Comparison of ENCODE assay signal across 1 cellular context in the genomic region with DNA sequence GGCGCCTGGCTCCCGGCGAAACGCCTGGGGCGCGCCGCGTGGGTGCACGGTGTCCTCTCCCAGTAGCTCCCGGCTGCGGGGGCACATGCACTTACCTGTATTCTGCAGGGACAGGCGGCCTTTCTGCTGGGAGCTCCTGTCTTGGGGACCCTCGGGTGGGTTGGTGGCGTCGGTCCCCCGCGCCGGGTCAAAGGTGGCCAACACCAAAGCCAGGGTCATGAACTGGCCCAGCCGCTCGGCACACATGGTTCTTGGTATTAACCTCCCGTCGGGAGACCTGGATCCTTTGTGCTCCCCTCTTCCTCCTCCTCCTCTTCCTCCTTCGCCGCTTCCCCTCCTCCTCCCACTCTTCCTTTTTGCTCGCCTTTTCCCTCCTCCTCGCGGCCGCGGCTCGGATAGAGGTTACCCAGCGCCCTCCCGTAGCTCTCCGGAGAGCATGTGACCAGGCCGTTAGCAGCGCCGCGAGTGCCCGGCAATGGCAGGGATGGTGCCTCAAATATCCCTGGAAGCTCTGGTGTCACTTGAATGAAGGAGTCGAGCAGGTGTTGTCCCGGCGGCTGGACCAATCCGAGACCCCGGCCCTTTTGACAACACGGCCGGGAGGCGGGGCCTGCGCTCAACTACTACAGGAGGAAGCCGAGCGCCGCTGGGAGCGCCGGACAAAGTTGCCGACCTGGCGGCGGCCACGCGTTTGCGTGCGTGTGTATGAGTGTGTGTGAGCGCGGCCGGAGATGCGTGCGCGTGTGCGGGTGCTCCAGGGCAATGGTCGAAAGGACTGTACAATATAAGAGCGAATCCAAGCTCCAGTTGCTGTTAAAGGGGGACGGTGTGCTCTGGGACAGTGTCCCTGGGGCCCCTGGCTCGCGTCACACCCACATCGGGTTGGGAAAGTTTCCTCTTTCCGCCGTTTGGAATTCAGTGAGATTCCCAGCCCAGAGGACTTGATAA.
TF ChIP-seq lines count a peak whose summit lies in the region.

A gene with protein sequence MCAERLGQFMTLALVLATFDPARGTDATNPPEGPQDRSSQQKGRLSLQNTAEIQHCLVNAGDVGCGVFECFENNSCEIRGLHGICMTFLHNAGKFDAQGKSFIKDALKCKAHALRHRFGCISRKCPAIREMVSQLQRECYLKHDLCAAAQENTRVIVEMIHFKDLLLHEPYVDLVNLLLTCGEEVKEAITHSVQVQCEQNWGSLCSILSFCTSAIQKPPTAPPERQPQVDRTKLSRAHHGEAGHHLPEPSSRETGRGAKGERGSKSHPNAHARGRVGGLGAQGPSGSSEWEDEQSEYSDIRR (minus strand): TSS at position 467 of the 948 bp plus-strand sequence. CDS start 221 bp downstream, at position 246.

TF ChIP-seq in HEK293, 187 proteins besides CTCF, POLR2A, EP300 and RAD21 (continued from another document and continues in another):
- no peak for TF ChIP-seq SALL2 (tag by site-specific recombination; IDR thresholded peaks at IDR 0.05; ENCODE audit: borderline replicate concordance)
- TF ChIP-seq BCL11B (tag by site-specific recombination; IDR thresholded peaks at IDR 0.05; ENCODE audit: low read depth), result peak; percentile 98
- TF ChIP-seq ZNF791 (tag by site-specific recombination; IDR thresholded peaks at IDR 0.05), result no peak
- no peak for TF ChIP-seq ZNF404 (tag by site-specific recombination; IDR thresholded peaks at IDR 0.05)
- peak; percentile 34; the same call in 1 of the 2 replicates for TF ChIP-seq ZNF600 (tag by site-specific recombination; IDR thresholded peaks at IDR 0.05)
- TF ChIP-seq ZXDB (tag by site-specific recombination; IDR thresholded peaks at IDR 0.05), result peak; percentile 74
- TF ChIP-seq KLF9 (tag by site-specific recombination; IDR thresholded peaks at IDR 0.05; ENCODE audit: low read depth), result peak; percentile 87
- TF ChIP-seq ZNF324 (tag by site-specific recombination; IDR thresholded peaks at IDR 0.05), result peak; percentile 82; the same call in 1 of the 2 replicates
- TF ChIP-seq ZNF423 (tag by site-specific recombination; IDR thresholded peaks at IDR 0.05), result peak; percentile 62
- no peak for TF ChIP-seq ZNF132 (tag by site-specific recombination; IDR thresholded peaks at IDR 0.05; ENCODE audit: borderline replicate concordance)
- peak; percentile 60 for TF ChIP-seq ZNF558 (tag by site-specific recombination; IDR thresholded peaks at IDR 0.05)
- TF ChIP-seq, protein P1, sequence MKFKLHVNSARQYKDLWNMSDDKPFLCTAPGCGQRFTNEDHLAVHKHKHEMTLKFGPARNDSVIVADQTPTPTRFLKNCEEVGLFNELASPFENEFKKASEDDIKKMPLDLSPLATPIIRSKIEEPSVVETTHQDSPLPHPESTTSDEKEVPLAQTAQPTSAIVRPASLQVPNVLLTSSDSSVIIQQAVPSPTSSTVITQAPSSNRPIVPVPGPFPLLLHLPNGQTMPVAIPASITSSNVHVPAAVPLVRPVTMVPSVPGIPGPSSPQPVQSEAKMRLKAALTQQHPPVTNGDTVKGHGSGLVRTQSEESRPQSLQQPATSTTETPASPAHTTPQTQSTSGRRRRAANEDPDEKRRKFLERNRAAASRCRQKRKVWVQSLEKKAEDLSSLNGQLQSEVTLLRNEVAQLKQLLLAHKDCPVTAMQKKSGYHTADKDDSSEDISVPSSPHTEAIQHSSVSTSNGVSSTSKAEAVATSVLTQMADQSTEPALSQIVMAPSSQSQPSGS (tag by site-specific recombination; IDR thresholded peaks at IDR 0.05; ENCODE audit: low read depth), result no peak
- no peak for TF ChIP-seq SETDB1 (IDR thresholded peaks at IDR 0.05; ENCODE audit: insufficient read length, low read length)
- peak; percentile 25; the same call in 1 of the 2 replicates for TF ChIP-seq ZNF335 (tag by site-specific recombination; conservative IDR thresholded peaks at IDR 0.05)
- no peak for TF ChIP-seq ZNF350 (tag by site-specific recombination; IDR thresholded peaks at IDR 0.05)
- peak; percentile 83 for TF ChIP-seq ZNF2 (tag by site-specific recombination; IDR thresholded peaks at IDR 0.05)
- TF ChIP-seq, protein P2, sequence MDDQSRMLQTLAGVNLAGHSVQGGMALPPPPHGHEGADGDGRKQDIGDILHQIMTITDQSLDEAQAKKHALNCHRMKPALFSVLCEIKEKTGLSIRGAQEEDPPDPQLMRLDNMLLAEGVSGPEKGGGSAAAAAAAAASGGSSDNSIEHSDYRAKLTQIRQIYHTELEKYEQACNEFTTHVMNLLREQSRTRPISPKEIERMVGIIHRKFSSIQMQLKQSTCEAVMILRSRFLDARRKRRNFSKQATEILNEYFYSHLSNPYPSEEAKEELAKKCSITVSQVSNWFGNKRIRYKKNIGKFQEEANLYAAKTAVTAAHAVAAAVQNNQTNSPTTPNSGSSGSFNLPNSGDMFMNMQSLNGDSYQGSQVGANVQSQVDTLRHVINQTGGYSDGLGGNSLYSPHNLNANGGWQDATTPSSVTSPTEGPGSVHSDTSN (CRISPR knock-in tag; IDR thresholded peaks at IDR 0.05), result 0 out of 2 replicates have a peak, but pooled peaks have one; percentile 1
- no peak; the same call in 1 of the 2 replicates for TF ChIP-seq ZSCAN30 (tag by site-specific recombination; IDR thresholded peaks at IDR 0.05)
- 0 out of 2 replicates have a peak, but pooled peaks have one; percentile 29 for TF ChIP-seq ZNF155 (tag by site-specific recombination; IDR thresholded peaks at IDR 0.05)
- peak; percentile 57; the same call in 1 of the 2 replicates for TF ChIP-seq YY2 (tag by site-specific recombination; IDR thresholded peaks at IDR 0.05)
- TF ChIP-seq ZNF157 (tag by site-specific recombination; IDR thresholded peaks at IDR 0.05), result peak; percentile 14; the same call in 1 of the 2 replicates
- no peak for TF ChIP-seq ZNF654 (tag by site-specific recombination; IDR thresholded peaks at IDR 0.05; ENCODE audit: low read depth)
- TF ChIP-seq, protein P3, sequence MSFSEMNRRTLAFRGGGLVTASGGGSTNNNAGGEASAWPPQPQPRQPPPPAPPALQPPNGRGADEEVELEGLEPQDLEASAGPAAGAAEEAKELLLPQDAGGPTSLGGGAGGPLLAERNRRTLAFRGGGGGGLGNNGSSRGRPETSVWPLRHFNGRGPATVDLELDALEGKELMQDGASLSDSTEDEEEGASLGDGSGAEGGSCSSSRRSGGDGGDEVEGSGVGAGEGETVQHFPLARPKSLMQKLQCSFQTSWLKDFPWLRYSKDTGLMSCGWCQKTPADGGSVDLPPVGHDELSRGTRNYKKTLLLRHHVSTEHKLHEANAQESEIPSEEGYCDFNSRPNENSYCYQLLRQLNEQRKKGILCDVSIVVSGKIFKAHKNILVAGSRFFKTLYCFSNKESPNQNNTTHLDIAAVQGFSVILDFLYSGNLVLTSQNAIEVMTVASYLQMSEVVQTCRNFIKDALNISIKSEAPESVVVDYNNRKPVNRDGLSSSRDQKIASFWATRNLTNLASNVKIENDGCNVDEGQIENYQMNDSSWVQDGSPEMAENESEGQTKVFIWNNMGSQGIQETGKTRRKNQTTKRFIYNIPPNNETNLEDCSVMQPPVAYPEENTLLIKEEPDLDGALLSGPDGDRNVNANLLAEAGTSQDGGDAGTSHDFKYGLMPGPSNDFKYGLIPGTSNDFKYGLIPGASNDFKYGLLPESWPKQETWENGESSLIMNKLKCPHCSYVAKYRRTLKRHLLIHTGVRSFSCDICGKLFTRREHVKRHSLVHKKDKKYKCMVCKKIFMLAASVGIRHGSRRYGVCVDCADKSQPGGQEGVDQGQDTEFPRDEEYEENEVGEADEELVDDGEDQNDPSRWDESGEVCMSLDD (tag by site-specific recombination; IDR thresholded peaks at IDR 0.05), result peak; percentile 43; the same call in 1 of the 2 replicates
- TF ChIP-seq ZNF658 (tag by site-specific recombination; IDR thresholded peaks at IDR 0.05), result no peak
- no peak; the same call in none of the 2 replicates for TF ChIP-seq GLIS1 (tag by site-specific recombination; IDR thresholded peaks at IDR 0.05)
- TF ChIP-seq, protein P4, sequence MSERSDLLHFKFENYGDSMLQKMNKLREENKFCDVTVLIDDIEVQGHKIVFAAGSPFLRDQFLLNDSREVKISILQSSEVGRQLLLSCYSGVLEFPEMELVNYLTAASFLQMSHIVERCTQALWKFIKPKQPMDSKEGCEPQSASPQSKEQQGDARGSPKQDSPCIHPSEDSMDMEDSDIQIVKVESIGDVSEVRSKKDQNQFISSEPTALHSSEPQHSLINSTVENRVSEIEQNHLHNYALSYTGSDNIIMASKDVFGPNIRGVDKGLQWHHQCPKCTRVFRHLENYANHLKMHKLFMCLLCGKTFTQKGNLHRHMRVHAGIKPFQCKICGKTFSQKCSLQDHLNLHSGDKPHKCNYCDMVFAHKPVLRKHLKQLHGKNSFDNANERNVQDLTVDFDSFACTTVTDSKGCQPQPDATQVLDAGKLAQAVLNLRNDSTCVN (tag by site-specific recombination; optimal IDR thresholded peaks at IDR 0.05), result peak; percentile 92
- TF ChIP-seq ZNF48 (tag by site-specific recombination; IDR thresholded peaks at IDR 0.05), result no peak
- TF ChIP-seq ZFP37 (tag by site-specific recombination; IDR thresholded peaks at IDR 0.05), result peak; percentile 26; the same call in 1 of the 2 replicates
- no peak for TF ChIP-seq ZNF266 (tag by site-specific recombination; IDR thresholded peaks at IDR 0.05; ENCODE audit: low read depth)
- TF ChIP-seq GLI2 (tag by site-specific recombination; IDR thresholded peaks at IDR 0.05; ENCODE audit: borderline replicate concordance, low read depth), result no peak
- TF ChIP-seq ZNF501 (tag by site-specific recombination; IDR thresholded peaks at IDR 0.05), result peak; percentile 90
- TF ChIP-seq, protein P5, sequence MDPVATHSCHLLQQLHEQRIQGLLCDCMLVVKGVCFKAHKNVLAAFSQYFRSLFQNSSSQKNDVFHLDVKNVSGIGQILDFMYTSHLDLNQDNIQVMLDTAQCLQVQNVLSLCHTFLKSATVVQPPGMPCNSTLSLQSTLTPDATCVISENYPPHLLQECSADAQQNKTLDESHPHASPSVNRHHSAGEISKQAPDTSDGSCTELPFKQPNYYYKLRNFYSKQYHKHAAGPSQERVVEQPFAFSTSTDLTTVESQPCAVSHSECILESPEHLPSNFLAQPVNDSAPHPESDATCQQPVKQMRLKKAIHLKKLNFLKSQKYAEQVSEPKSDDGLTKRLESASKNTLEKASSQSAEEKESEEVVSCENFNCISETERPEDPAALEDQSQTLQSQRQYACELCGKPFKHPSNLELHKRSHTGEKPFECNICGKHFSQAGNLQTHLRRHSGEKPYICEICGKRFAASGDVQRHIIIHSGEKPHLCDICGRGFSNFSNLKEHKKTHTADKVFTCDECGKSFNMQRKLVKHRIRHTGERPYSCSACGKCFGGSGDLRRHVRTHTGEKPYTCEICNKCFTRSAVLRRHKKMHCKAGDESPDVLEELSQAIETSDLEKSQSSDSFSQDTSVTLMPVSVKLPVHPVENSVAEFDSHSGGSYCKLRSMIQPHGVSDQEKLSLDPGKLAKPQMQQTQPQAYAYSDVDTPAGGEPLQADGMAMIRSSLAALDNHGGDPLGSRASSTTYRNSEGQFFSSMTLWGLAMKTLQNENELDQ (tag by site-specific recombination; IDR thresholded peaks at IDR 0.05; ENCODE audit: low read depth), result no peak
- no peak for TF ChIP-seq ZNF416 (tag by site-specific recombination; IDR thresholded peaks at IDR 0.05)
- no peak for TF ChIP-seq ZNF37A (tag by site-specific recombination; IDR thresholded peaks at IDR 0.05)
- TF ChIP-seq ZNF830 (tag by site-specific recombination; IDR thresholded peaks at IDR 0.05; ENCODE audit: low read depth), result no peak
- TF ChIP-seq ZNF785 (tag by site-specific recombination; IDR thresholded peaks at IDR 0.05), result 0 out of 2 replicates have a peak, but pooled peaks have one; percentile 51
- peak; percentile 84 for TF ChIP-seq ZEB2 (tag by site-specific recombination; IDR thresholded peaks at IDR 0.05)
- TF ChIP-seq SCRT2 (tag by site-specific recombination; IDR thresholded peaks at IDR 0.05), result peak; percentile 88
- TF ChIP-seq, protein P6, sequence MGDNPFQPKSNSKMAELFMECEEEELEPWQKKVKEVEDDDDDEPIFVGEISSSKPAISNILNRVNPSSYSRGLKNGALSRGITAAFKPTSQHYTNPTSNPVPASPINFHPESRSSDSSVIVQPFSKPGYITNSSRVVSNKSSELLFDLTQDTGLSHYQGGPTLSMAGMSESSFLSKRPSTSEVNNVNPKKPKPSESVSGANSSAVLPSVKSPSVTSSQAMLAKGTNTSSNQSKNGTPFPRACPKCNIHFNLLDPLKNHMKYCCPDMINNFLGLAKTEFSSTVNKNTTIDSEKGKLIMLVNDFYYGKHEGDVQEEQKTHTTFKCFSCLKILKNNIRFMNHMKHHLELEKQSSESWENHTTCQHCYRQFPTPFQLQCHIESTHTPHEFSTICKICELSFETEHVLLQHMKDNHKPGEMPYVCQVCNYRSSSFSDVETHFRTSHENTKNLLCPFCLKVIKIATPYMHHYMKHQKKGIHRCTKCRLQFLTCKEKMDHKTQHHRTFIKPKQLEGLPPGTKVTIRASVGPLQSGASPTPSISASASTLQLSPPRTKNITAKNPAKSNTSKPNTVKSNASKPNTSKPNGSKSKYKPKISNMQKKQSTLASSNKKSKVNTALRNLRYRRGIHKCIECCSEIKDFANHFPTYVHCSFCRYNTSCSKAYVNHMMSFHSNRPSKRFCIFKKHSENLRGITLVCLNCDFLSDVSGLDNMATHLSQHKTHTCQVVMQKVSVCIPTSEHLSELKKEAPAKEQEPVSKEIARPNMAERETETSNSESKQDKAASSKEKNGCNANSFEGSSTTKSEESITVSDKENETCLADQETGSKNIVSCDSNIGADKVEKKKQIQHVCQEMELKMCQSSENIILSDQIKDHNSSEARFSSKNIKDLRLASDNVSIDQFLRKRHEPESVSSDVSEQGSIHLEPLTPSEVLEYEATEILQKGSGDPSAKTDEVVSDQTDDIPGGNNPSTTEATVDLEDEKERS (tag by site-specific recombination; IDR thresholded peaks at IDR 0.05), result peak; percentile 38; the same call in 1 of the 2 replicates
- TF ChIP-seq, protein P7, sequence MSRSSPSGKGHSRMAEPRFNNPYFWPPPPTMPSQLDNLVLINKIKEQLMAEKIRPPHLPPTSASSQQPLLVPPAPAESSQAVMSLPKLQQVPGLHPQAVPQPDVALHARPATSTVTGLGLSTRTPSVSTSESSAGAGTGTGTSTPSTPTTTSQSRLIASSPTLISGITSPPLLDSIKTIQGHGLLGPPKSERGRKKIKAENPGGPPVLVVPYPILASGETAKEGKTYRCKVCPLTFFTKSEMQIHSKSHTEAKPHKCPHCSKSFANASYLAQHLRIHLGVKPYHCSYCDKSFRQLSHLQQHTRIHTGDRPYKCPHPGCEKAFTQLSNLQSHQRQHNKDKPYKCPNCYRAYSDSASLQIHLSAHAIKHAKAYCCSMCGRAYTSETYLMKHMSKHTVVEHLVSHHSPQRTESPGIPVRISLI (tag by site-specific recombination; IDR thresholded peaks at IDR 0.05), result no peak
- peak; percentile 88; the same call in 1 of the 2 replicates for TF ChIP-seq ZNF837 (tag by site-specific recombination; IDR thresholded peaks at IDR 0.05)
